Comparison of ENCODE assay signal across 29 cellular contexts in the genomic region with DNA sequence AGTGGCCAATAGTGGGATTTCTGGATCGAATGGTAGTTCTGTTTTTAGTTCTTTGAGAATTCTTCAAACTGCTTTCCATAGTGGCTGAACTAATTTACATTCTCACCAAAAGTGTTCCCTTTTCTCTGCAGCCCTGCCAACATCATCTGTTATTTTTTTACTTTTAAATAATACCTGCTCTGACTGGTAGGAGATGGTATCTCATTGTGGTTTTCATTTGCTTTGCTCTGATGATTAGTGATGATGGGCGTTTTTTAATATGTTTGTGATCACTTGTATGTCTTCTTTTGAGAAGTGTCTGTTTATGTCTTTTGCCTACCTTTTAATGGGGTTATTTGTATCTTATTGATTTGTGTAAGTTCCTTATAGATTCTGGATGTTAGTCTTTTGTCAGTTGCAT.
"Had no signal": no experiment of that assay in that cellular context is flagged by ENCODE, and none has a peak within 500 bp of the region (broad histone marks: within the 10 kb centered on the region; RNA-seq: fewer than 3 reads in every experiment).

No MANE protein-coding gene starts in this region.

- H3K4me3 ChIP-seq: gastroesophageal sphincter, heart left ventricle, hepatocyte, ovary, psoas muscle, sigmoid colon, stomach, thyroid gland, vagina had no signal

- H3K36me3 ChIP-seq: ovary had no signal

- H3K4me1 ChIP-seq: gastroesophageal sphincter, heart left ventricle, psoas muscle, sigmoid colon, stomach, thyroid gland, vagina had no signal

- H3K4me3 Mint-ChIP-seq: dendritic cell treated with granulocyte-macrophage colony-stimulating factor and Interleukin-4, amounts not matched to agents 40 ng/mL and 50 ng/mL, for 4 days; endodermal cell; naive thymus-derived CD8-positive, alpha-beta T cell; nephron progenitor cell; stimulated activated effector memory CD8-positive, alpha-beta T cell treated with anti-CD3 and anti-CD28 coated beads, Interleukin-12 subunit alpha, Interleukin-12 subunit beta, amount 100 ng/mL, for 72 hours had no signal

- DNase-seq: effector CD8-positive, alpha-beta T cell; endodermal cell; foreskin fibroblast; heart left ventricle; kidney; mesendoderm; midbrain; naive thymus-derived CD8-positive, alpha-beta T cell; nephron progenitor cell; nucleus accumbens; ovary; posterior cingulate gyrus; psoas muscle; right cardiac atrium; sigmoid colon; stimulated activated CD4-positive, alpha-beta T cell treated with anti-CD3 and anti-CD28 coated beads, Interleukin-2, amount 100 ng/mL, for 24 hours; stimulated activated CD4-positive, alpha-beta T cell treated with anti-CD3 and anti-CD28 coated beads, Interleukin-4, amount 100 ng/mL, for 24 hours; stimulated activated naive CD4-positive, alpha-beta T cell treated with Interleukin-2 at 50 U/mL for 16 hours; stomach; thyroid gland; trophoblast cell had no signal

- H3K27ac ChIP-seq: epithelial cell of prostate, gastroesophageal sphincter, heart left ventricle, hepatocyte, ovary, psoas muscle, sigmoid colon, stomach, thyroid gland, vagina had no signal

- H3K9me3 ChIP-seq: gastroesophageal sphincter, heart left ventricle, ovary, psoas muscle, sigmoid colon, stomach, thyroid gland, vagina had no signal

- H3K9me3 Mint-ChIP-seq: dendritic cell treated with granulocyte-macrophage colony-stimulating factor and Interleukin-4, amounts not matched to agents 40 ng/mL and 50 ng/mL, for 4 days; naive thymus-derived CD8-positive, alpha-beta T cell; stimulated activated effector memory CD8-positive, alpha-beta T cell treated with anti-CD3 and anti-CD28 coated beads, Interleukin-12 subunit alpha, Interleukin-12 subunit beta, amount 100 ng/mL, for 72 hours had no signal

- H3K4me1 Mint-ChIP-seq: endodermal cell, nephron progenitor cell had no signal

- H3K27me3 ChIP-seq: gastroesophageal sphincter, heart left ventricle, hepatocyte, ovary, sigmoid colon, stomach, thyroid gland, vagina had no signal

- ATAC-seq: esophagus mucosa; gastroesophageal sphincter; heart left ventricle; left lobe of liver; naive thymus-derived CD8-positive, alpha-beta T cell; psoas muscle; right cardiac atrium; stimulated activated effector memory CD8-positive, alpha-beta T cell treated with anti-CD3 and anti-CD28 coated beads, Interleukin-12 subunit alpha, Interleukin-12 subunit beta, amount 100 ng/mL, for 72 hours had no signal

- H3K27ac Mint-ChIP-seq: dendritic cell treated with granulocyte-macrophage colony-stimulating factor and Interleukin-4, amounts not matched to agents 40 ng/mL and 50 ng/mL, for 4 days; endodermal cell; nephron progenitor cell; stimulated activated effector memory CD8-positive, alpha-beta T cell treated with anti-CD3 and anti-CD28 coated beads, Interleukin-12 subunit alpha, Interleukin-12 subunit beta, amount 100 ng/mL, for 72 hours had no signal

- H3K27me3 Mint-ChIP-seq: dendritic cell treated with granulocyte-macrophage colony-stimulating factor and Interleukin-4, amounts not matched to agents 40 ng/mL and 50 ng/mL, for 4 days; naive thymus-derived CD8-positive, alpha-beta T cell had no signal
